In the genomic region with DNA sequence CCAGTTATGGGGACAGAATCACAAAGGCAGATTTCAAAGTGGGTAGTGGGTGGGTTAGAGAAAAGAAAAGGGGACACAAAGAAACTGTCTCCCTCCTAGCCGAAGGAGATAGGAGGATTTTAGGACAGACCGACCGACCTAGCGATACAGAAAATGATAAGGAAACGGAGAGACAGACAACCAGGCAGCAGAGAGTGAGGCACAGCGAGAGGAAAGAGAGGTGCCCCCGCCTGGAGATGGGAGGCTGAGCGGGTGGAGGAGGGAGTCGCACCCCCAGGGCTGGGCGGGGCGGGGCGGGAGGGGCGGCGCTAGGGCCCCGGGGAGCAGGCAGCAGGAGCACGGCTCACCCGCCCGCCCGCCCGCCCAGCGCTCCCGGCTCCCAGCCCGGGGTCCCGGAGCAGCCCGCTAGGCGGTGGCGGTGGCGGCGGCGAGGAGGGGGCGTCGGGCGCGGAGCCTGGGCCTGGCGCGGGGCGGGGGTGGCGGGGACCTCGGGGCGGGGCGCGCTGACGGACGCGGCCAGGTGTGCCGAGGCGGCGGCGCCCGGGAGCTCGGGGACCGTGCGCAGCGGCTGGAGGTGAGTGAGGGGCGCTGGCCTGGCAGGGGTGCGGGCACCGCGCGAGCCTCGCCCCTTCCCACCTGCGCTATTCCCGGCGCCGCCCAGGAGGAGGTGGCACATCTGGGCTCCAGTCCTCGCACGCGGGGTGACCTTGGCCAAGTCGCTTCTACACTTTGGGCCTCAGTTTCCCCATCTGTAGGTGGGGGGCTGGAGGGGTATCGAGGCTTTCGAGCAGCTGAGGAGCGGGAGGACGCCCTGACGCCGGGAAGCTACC, we compare ENCODE assay signal across 8 cellular contexts. TPM values are rescaled to one million over a fixed set of nuclear protein-coding genes. Genes with fewer than 3 reads are reported as not detected.
DNase-seq lines count a peak whose midpoint lies in the region; ATAC-seq, FAIRE-seq and TF ChIP-seq lines count a peak whose summit lies in the region.

No MANE protein-coding gene starts in this region.

- H3K27ac ChIP-seq in KMS-11, result no peak overlapping the region
- peak overlapping the region; percentile 64 to 93 (median 85) for H3K27ac ChIP-seq in gastroesophageal sphincter
- H3K27ac ChIP-seq in pancreas, result peak overlapping the region; percentile 63 to 92 (median 78)

- FAIRE-seq in pancreas (lab: Jason Lieb, UNC), result no peak

- H3K9me3 Mint-ChIP-seq in activated T-helper 2 cell treated with anti-CD3 and anti-CD28 coated beads, Interferon-gamma antibody, Interleukin-2, Interleukin-4, amounts not matched to agents 10 μg/mL and 5 μg/mL and 100 μg/mL, durations not matched to agents 14 hours and 24 hours and 36 hours, result no peaks in the 10 kb centered on the region

- no peaks in the 10 kb centered on the region for H4K20me1 ChIP-seq in KMS-11 (ENCODE audit: insufficient read depth)

- H3K9me3 ChIP-seq in gastroesophageal sphincter (no peaks in the 10 kb centered on the region), pancreas (no peaks in the 10 kb centered on the region)

- peak; percentile 26 to 29 for ATAC-seq in activated CD4-positive, CD25-positive, alpha-beta regulatory T cell treated with anti-CD3 and anti-CD28 coated beads, Interleukin-2, amount 50 U/mL, for 24 hours
- peak; percentile 44 for ATAC-seq in gastroesophageal sphincter
- ATAC-seq in pancreas, result peak; percentile 13 to 54 (median 18)

- intact Hi-C loops in activated T-helper 2 cell treated with anti-CD3 and anti-CD28 coated beads, Interferon-gamma antibody, Interleukin-2, Interleukin-4, amounts not matched to agents 10 μg/mL and 5 μg/mL and 100 μg/mL, durations not matched to agents 14 hours and 24 hours and 36 hours (cut with micrococcal nuclease), result no loop called here
- intact Hi-C loops in pancreas (cut with DNase I), result no loop called here

- H3K27me3 ChIP-seq in KMS-11 (ENCODE audit: insufficient read depth, low read depth) (no peaks in the 10 kb centered on the region), gastroesophageal sphincter (no peaks in the 10 kb centered on the region), pancreas (no peaks in the 10 kb centered on the region)

- peak overlapping the region; percentile 30; the same call in 1 of the 2 replicates for H2AFZ ChIP-seq in KMS-11 (ENCODE audit: low read depth)

- no peak for TF ChIP-seq POLR2A in gastroesophageal sphincter (IDR thresholded peaks at IDR 0.05)

- no peaks in the 10 kb centered on the region for H3K36me3 ChIP-seq in KMS-11 (ENCODE audit: insufficient read depth)
- H3K36me3 ChIP-seq in gastroesophageal sphincter, result no peaks in the 10 kb centered on the region
- H3K36me3 ChIP-seq in pancreas, result no peaks in the 10 kb centered on the region

- H3K79me2 ChIP-seq in KMS-11 (ENCODE audit: insufficient read depth, low read depth), result no peaks in the 10 kb centered on the region

- no peaks in the 10 kb centered on the region for H3K36me3 Mint-ChIP-seq in activated T-helper 2 cell treated with anti-CD3 and anti-CD28 coated beads, Interferon-gamma antibody, Interleukin-2, Interleukin-4, amounts not matched to agents 10 μg/mL and 5 μg/mL and 100 μg/mL, durations not matched to agents 14 hours and 24 hours and 36 hours (ENCODE audit: low read depth)

- H3K4me2 ChIP-seq in KMS-11, result peak overlapping the region; percentile 57; the same call in 1 of the 2 replicates

- TF ChIP-seq EP300 in gastroesophageal sphincter (IDR thresholded peaks at IDR 0.05), result no peak

- H3K27ac Mint-ChIP-seq in activated T-helper 2 cell treated with anti-CD3 and anti-CD28 coated beads, Interferon-gamma antibody, Interleukin-2, Interleukin-4, amounts not matched to agents 10 μg/mL and 5 μg/mL and 100 μg/mL, durations not matched to agents 14 hours and 24 hours and 36 hours, result no peak overlapping the region

- H3K4me3 ChIP-seq in KMS-11 (IDR thresholded peaks at IDR 0.05; ENCODE audit: insufficient read depth, low read depth, low read length), result no peak overlapping the region
- H3K4me3 ChIP-seq in gastroesophageal sphincter, result peak overlapping the region; percentile 68 to 90
- peak overlapping the region; percentile 52 to 92 (median 76) for H3K4me3 ChIP-seq in pancreas

- TF ChIP-seq CTCF in KMS-11 (conservative IDR thresholded peaks at IDR 0.05; ENCODE audit: low read depth, low read length) (no peak), gastroesophageal sphincter (IDR thresholded peaks at IDR 0.05) (peak in 1 of 4 experiments; percentile 16), pancreas (IDR thresholded peaks at IDR 0.05) (no peak)

- peaks cover 12% of the 10 kb centered on the region for H3K4me1 ChIP-seq in KMS-11 (ENCODE audit: low read depth, poor library complexity, severe bottlenecking)
- peaks cover 0 to 68% (median 40%) of the 10 kb centered on the region in 3 donors for H3K4me1 ChIP-seq in gastroesophageal sphincter
- H3K4me1 ChIP-seq in pancreas, result peaks cover 0 to 16% (median 5%) of the 10 kb centered on the region in 3 donors

- peaks cover 17% of the 10 kb centered on the region for H3K4me1 Mint-ChIP-seq in activated T-helper 2 cell treated with anti-CD3 and anti-CD28 coated beads, Interferon-gamma antibody, Interleukin-2, Interleukin-4, amounts not matched to agents 10 μg/mL and 5 μg/mL and 100 μg/mL, durations not matched to agents 14 hours and 24 hours and 36 hours (ENCODE audit: low read depth)

- WGBS in gastroesophageal sphincter (ENCODE audit: low coverage in 1 of 2), 2 donors, result 27 to 44% methylated on average over 5 to 8 of the region's 74 CpGs
- WGBS in pancreas, 2 donors, result 1 to 3% methylated on average over 43 to 74 of the region's 74 CpGs

- no peak overlapping the region for H3K9ac ChIP-seq in KMS-11

- H3K4me3 Mint-ChIP-seq in activated T-helper 2 cell treated with anti-CD3 and anti-CD28 coated beads, Interferon-gamma antibody, Interleukin-2, Interleukin-4, amounts not matched to agents 10 μg/mL and 5 μg/mL and 100 μg/mL, durations not matched to agents 14 hours and 24 hours and 36 hours (ENCODE audit: low read depth), result peak overlapping the region; percentile 67

- DNase-seq in activated CD4-positive, CD25-positive, alpha-beta regulatory T cell treated with anti-CD3 and anti-CD28 coated beads, Interleukin-2, amount 50 U/mL, for 72 hours, result no peak
- DNase-seq in activated T-helper 2 cell treated with anti-CD3 and anti-CD28 coated beads, Interferon-gamma antibody, Interleukin-2, Interleukin-4, amounts not matched to agents 10 μg/mL and 5 μg/mL and 100 μg/mL, durations not matched to agents 14 hours and 24 hours and 36 hours (ENCODE audit: low spot score), result no peak
- peak in 3 of 6 donors; percentile 36 to 74 (median 53) for DNase-seq in pancreas
- DNase-seq in AML-193 (lab: John Stamatoyannopoulos, UW), result no peak
- DNase-seq in SW 1271 (lab: John Stamatoyannopoulos, UW), result no peak

- peaks cover 27% of the 10 kb centered on the region for H3K27me3 Mint-ChIP-seq in activated T-helper 2 cell treated with anti-CD3 and anti-CD28 coated beads, Interferon-gamma antibody, Interleukin-2, Interleukin-4, amounts not matched to agents 10 μg/mL and 5 μg/mL and 100 μg/mL, durations not matched to agents 14 hours and 24 hours and 36 hours (ENCODE audit: low read depth)

RNA-seq across cellular contexts. Expression of a gene that starts 15.9 kb away (rescaled TPM):
- 0.11 TPM in 1 of 2 replicates, not detected in the other for total RNA-seq in activated T-helper 2 cell treated with anti-CD3 and anti-CD28 coated beads, Interferon-gamma antibody, Interleukin-2, Interleukin-4, amounts not matched to agents 10 μg/mL and 5 μg/mL and 100 μg/mL, durations not matched to agents 14 hours and 24 hours and 36 hours
- total RNA-seq in gastroesophageal sphincter (10 to 100 TPM; 31.6 to 50.5 (median 37.4) TPM), pancreas (10 to 100 TPM; 23.3 to 68.3 (median 28.4) TPM)
- 10 to 100 TPM; 28.8 TPM for polyA plus RNA-seq in pancreas

RNA-seq across cellular contexts. Expression of a gene that starts 36.5 kb away (rescaled TPM):
- 0.09 TPM in 2 replicates for total RNA-seq in activated T-helper 2 cell treated with anti-CD3 and anti-CD28 coated beads, Interferon-gamma antibody, Interleukin-2, Interleukin-4, amounts not matched to agents 10 μg/mL and 5 μg/mL and 100 μg/mL, durations not matched to agents 14 hours and 24 hours and 36 hours
- total RNA-seq in gastroesophageal sphincter (under 1 TPM in 3 of 4 donors, not detected in 1; 0.13 to 0.62 (median 0.22) TPM), pancreas (under 1 TPM in 5 of 6 donors, not detected in 1; 0.05 to 0.50 (median 0.31) TPM)
- polyA plus RNA-seq in pancreas, result under 1 TPM; 0.23 to 0.28 TPM

Comparison
In these comparisons a context has a peak if more than half of its experiments do, and no peak if none do; other contexts are left out.
1. RNA of a gene that starts 15.9 kb away (total RNA-seq): 31.6 to 50.5 TPM in gastroesophageal sphincter and 23.3 to 68.3 TPM in pancreas; 0.11 TPM in activated T-helper 2 cell treated with anti-CD3 and anti-CD28 coated beads, Interferon-gamma antibody, Interleukin-2, Interleukin-4, amounts not matched to agents 10 μg/mL and 5 μg/mL and 100 μg/mL, durations not matched to agents 14 hours and 24 hours and 36 hours; every median in the first group is over 10 times any median in the second.
2. Peak in every context shown above with its lines, with median percentiles within 50 percentile points of each other: ATAC-seq.